ENCODE assay signal across 14 cellular contexts in genomic region chr4:40473578-40474388, GRCh38.
DNase-seq lines count a peak whose midpoint lies in the region; ATAC-seq and TF ChIP-seq lines count a peak whose summit lies in the region.
"Had no signal": no experiment of that assay in that cellular context is flagged by ENCODE, and none has a peak within 500 bp of the region (broad histone marks: within the 10 kb centered on the region; RNA-seq: fewer than 3 reads in every experiment).

No MANE protein-coding gene starts in this region.

- H3K27ac Mint-ChIP-seq in natural killer cell treated with Interleukin-12 subunit alpha and Interleukin-12 subunit beta and Interleukin-15 and Interleukin-18, amount 100 ng/mL, for 72 hours, result no peak overlapping the region
- H3K27ac Mint-ChIP-seq: memory B cell had no signal

- no peak overlapping the region for H3K4me3 Mint-ChIP-seq in natural killer cell treated with Interleukin-12 subunit alpha and Interleukin-12 subunit beta and Interleukin-15 and Interleukin-18, amount 100 ng/mL, for 72 hours
- H3K4me3 Mint-ChIP-seq: memory B cell had no signal

- H3K9me3 Mint-ChIP-seq in natural killer cell treated with Interleukin-12 subunit alpha and Interleukin-12 subunit beta and Interleukin-15 and Interleukin-18, amount 100 ng/mL, for 72 hours, result no peaks in the 10 kb centered on the region

- peak overlapping the region; percentile 85 for H3K27ac ChIP-seq in 22Rv1

- H3K36me3 Mint-ChIP-seq in natural killer cell treated with Interleukin-12 subunit alpha and Interleukin-12 subunit beta and Interleukin-15 and Interleukin-18, amount 100 ng/mL, for 72 hours, result no peaks in the 10 kb centered on the region

- peaks cover 7 to 11% of the 10 kb centered on the region in 2 donors for H3K27me3 Mint-ChIP-seq in natural killer cell treated with Interleukin-12 subunit alpha and Interleukin-12 subunit beta and Interleukin-15 and Interleukin-18, amount 100 ng/mL, for 72 hours
- H3K27me3 Mint-ChIP-seq: memory B cell had no signal

- no peak for TF ChIP-seq CTCF in 22Rv1 (IDR thresholded peaks at IDR 0.05)

- H3K4me1 Mint-ChIP-seq in natural killer cell treated with Interleukin-12 subunit alpha and Interleukin-12 subunit beta and Interleukin-15 and Interleukin-18, amount 100 ng/mL, for 72 hours (ENCODE audit: low read depth in 2 of 2), result no peaks in the 10 kb centered on the region

- peak; percentile 86 for DNase-seq in kidney glomerular epithelial cell (lab: John Stamatoyannopoulos, UW)
- no peak for DNase-seq in iPS-NIHi7 (ENCODE audit: extremely low spot score)
- DNase-seq in T1000 (lab: John Stamatoyannopoulos, UW), result no peak
- DNase-seq in natural killer cell treated with Interleukin-12 subunit alpha and Interleukin-12 subunit beta and Interleukin-15 and Interleukin-18, amount 100 ng/mL, for 72 hours (ENCODE audit: low spot score), result no peak
- DNase-seq: activated CD4-positive, alpha-beta T cell treated with anti-CD3 and anti-CD28 coated beads for 4 hours; activated naive CD4-positive, alpha-beta T cell treated with anti-CD3 and anti-CD28 coated beads, Interleukin-2, amount 50 U/mL, for 16 hours; NCI-H226; SHP77 had no signal

- ATAC-seq in GM19467 (IDR thresholded peaks at IDR 0.05; ENCODE audit: unreplicated experiment), result peak; percentile 65
- peak; percentile 55 for ATAC-seq in HG03558 (IDR thresholded peaks at IDR 0.05; ENCODE audit: extremely low read depth, unreplicated experiment)
- ATAC-seq in natural killer cell treated with Interleukin-12 subunit alpha and Interleukin-12 subunit beta and Interleukin-15 and Interleukin-18, amount 100 ng/mL, for 72 hours, result no peak
- no peak for ATAC-seq in GM19035 (IDR thresholded peaks at IDR 0.05; ENCODE audit: unreplicated experiment)
- ATAC-seq: sciatic nerve had no signal

Comparison
In these comparisons a context has a peak if more than half of its experiments do, and no peak if none do; other contexts are left out.
1. ATAC-seq: peak in GM19467 (single experiment) and HG03558 (single experiment); none in natural killer cell treated with Interleukin-12 subunit alpha and Interleukin-12 subunit beta and Interleukin-15 and Interleukin-18, amount 100 ng/mL, for 72 hours (0 of 2) and GM19035 (single experiment).